In genomic region chr11:121389651-121390050, GRCh38 we compare ENCODE assay signal across 10 cellular contexts.
DNase-seq lines count a peak whose midpoint lies in the region; ATAC-seq, FAIRE-seq and TF ChIP-seq lines count a peak whose summit lies in the region.
"Had no signal": no experiment of that assay in that cellular context is flagged by ENCODE, and none has a peak within 500 bp of the region (broad histone marks: within the 10 kb centered on the region; RNA-seq: fewer than 3 reads in every experiment).

No MANE protein-coding gene starts in this region.

- H3K27ac ChIP-seq in stomach smooth muscle (ENCODE audit: low read length) (peak overlapping the region; percentile 50), brain microvascular endothelial cell (no peak overlapping the region)

- H3K27me3 ChIP-seq in stomach smooth muscle (ENCODE audit: control insufficient read depth in 1 of 2, insufficient read depth in 2 of 2, low read length in 2 of 2) (no peaks in the 10 kb centered on the region), brain microvascular endothelial cell (replicated peaks) (no peaks in the 10 kb centered on the region)

- in situ Hi-C loops in astrocyte of the cerebellum (cut with HindIII; ENCODE audit: low sequenced_read_pairs): no loop called here
- in situ Hi-C loops in brain microvascular endothelial cell (cut with HindIII; ENCODE audit: low pct_ligation_motif_present, low sequenced_read_pairs): no loop called here

- no peaks in the 10 kb centered on the region for H3K9me3 ChIP-seq in stomach smooth muscle (ENCODE audit: control insufficient read depth in 2 of 2, low read length in 2 of 2)

- TF ChIP-seq CTCF in astrocyte of the cerebellum (IDR thresholded peaks at IDR 0.05; ENCODE audit: low read depth, low read length, missing control alignments) (no peak), brain microvascular endothelial cell (IDR thresholded peaks at IDR 0.05; ENCODE audit: low read depth, low read length, missing control alignments) (no peak), D721Med (IDR thresholded peaks at IDR 0.05; ENCODE audit: insufficient read depth, missing control alignments) (no peak)

- no peak overlapping the region for H3K9ac ChIP-seq in stomach smooth muscle (ENCODE audit: low read length in 2 of 2)

- H3K36me3 ChIP-seq in stomach smooth muscle (ENCODE audit: control insufficient read depth in 2 of 2, insufficient read depth in 2 of 2, low read length in 2 of 2) (no peaks in the 10 kb centered on the region), brain microvascular endothelial cell (replicated peaks) (no peaks in the 10 kb centered on the region)

- FAIRE-seq in D721Med (lab: Jason Lieb, UNC): no peak
- FAIRE-seq: TTC549 had no signal

- H3K4me3 ChIP-seq in astrocyte of the cerebellum (ENCODE audit: low read depth, low read length) (no peak overlapping the region), stomach smooth muscle (ENCODE audit: low read length in 2 of 2) (peak overlapping the region in 1 of 2 donors; percentile 52), brain microvascular endothelial cell (ENCODE audit: low read depth, low read length) (no peak overlapping the region)

- DNase-seq in NCI-H1436 (lab: John Stamatoyannopoulos, UW): peak; percentile 55
- peak; percentile 33 for DNase-seq in astrocyte of the cerebellum (ENCODE audit: low read depth)
- peak; percentile 61 for DNase-seq in inferior parietal cortex (ENCODE audit: extremely low spot score)
- no peak for DNase-seq in brain microvascular endothelial cell
- DNase-seq in D721Med (ENCODE audit: insufficient read length, low spot score): no peak
- DNase-seq: effector CD8-positive, alpha-beta T cell; stimulated activated naive CD8-positive, alpha-beta T cell treated with anti-CD3 and anti-CD28 coated beads, Interleukin-15, amount 100 ng/mL, for 72 hours had no signal

- ATAC-seq in GM19351 (IDR thresholded peaks at IDR 0.05; ENCODE audit: unreplicated experiment): no peak
- ATAC-seq: stimulated activated naive CD8-positive, alpha-beta T cell treated with anti-CD3 and anti-CD28 coated beads, Interleukin-15, amount 100 ng/mL, for 72 hours had no signal

- H3K4me1 ChIP-seq in stomach smooth muscle (ENCODE audit: control insufficient read depth, insufficient read depth, low read length): peaks cover 4% of the 10 kb centered on the region

Comparison
In these comparisons a context has a peak if more than half of its experiments do, and no peak if none do; other contexts are left out.
1. DNase-seq: peak in NCI-H1436 (single experiment), astrocyte of the cerebellum (single experiment) and inferior parietal cortex (single experiment); none in brain microvascular endothelial cell (single experiment) and D721Med (single experiment).